7 cellular contexts compared by ENCODE assay signal in the genomic region with DNA sequence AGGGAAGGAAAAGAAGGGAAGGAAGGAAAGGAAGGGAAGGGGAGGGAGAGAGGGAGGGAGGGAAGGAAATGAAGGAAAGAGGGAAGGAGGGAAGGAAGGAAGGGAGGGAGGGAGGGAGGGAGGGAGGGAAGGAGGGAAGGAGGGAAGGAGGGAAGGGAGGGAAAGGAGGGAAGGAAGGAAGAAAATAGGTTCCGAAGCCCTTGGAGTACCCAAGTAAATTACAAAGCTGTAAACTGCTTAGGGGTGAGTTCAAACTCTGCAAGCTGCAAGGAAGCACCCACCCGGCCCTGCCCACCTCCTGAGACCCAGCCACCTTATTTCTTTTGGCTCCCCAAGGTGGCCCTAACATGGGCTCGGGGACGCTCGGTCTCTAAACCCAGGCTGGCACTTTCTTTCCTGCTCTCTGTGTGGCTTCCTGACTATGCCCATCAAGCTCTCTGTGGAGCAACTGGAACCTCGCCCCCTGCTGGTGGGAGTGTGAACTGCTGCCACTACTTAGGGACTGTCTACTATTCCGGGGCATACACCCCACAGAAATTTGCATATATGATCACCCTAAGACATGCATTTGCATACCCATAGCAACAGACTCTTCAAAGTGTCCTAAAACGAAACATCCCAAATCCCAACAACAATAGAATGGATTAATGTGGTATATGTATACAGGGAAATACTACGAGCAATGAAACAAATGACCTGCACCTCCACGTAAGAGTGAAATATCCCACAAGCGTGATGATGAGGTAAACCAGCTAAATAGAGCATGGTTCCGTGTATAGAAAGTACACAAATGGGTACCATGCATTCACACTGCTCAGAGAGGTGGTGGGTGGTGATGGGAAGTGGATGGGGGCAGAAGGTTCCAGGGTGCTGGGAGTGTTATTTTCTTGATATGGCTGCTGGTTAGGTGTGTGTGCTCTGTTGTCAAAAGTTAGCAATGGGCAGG.
DNase-seq lines count a peak whose midpoint lies in the region; ATAC-seq and TF ChIP-seq lines count a peak whose summit lies in the region.

No MANE protein-coding gene starts in this region.

- H4K20me1 ChIP-seq in OCI-LY3 (ENCODE audit: insufficient read depth, low read length): no peaks in the 10 kb centered on the region

- H3K27ac Mint-ChIP-seq in activated T-cell treated with anti-CD3 and anti-CD28 coated beads, Interleukin-2, amount 50 U/mL, for 72 hours: no peak overlapping the region

- H3K27ac ChIP-seq in OCI-LY3 (ENCODE audit: low read length): no peak overlapping the region

- no peaks in the 10 kb centered on the region for H3K36me3 Mint-ChIP-seq in activated T-cell treated with anti-CD3 and anti-CD28 coated beads, Interleukin-2, amount 50 U/mL, for 72 hours (ENCODE audit: insufficient read depth in 2 of 2)

- no peak overlapping the region for H3K9ac ChIP-seq in OCI-LY3 (ENCODE audit: low read length)

- H3K4me1 Mint-ChIP-seq in activated T-cell treated with anti-CD3 and anti-CD28 coated beads, Interleukin-2, amount 50 U/mL, for 72 hours (ENCODE audit: low read depth): peaks cover 8% of the 10 kb centered on the region

- intact Hi-C loops in left cardiac atrium (cut with DNase I): no loop called here

- no peaks in the 10 kb centered on the region for H3K9me3 Mint-ChIP-seq in activated T-cell treated with anti-CD3 and anti-CD28 coated beads, Interleukin-2, amount 50 U/mL, for 72 hours

- peak overlapping the region; percentile 40 for H3K4me2 ChIP-seq in OCI-LY3 (ENCODE audit: low read length)

- POLR2A ChIA-PET in HEK293T (lab: Yijun Ruan, JAX): no interaction called here

- CTCF ChIA-PET in HEK293T (lab: Yijun Ruan, JAX): interaction anchor here (0.6 kb wide), 3 partner anchors 35 to 274 kb away, joined by 3 read pairs; no protein-coding TSS in a partner anchor

- H3K27me3 ChIP-seq in OCI-LY3 (ENCODE audit: low read depth, low read length): no peaks in the 10 kb centered on the region

- TF ChIP-seq CTCF in GM13976 (IDR thresholded peaks at IDR 0.05; ENCODE audit: borderline replicate concordance, control extremely low read depth, extremely low read depth, insufficient read depth, missing control alignments): peak; percentile 35
- TF ChIP-seq CTCF in OCI-LY3 (IDR thresholded peaks at IDR 0.05; ENCODE audit: low read depth, low read length): peak; percentile 66

- H3K4me3 ChIP-seq in OCI-LY3 (ENCODE audit: low read length): peak overlapping the region; percentile 38; the same call in 1 of the 2 replicates

- no peaks in the 10 kb centered on the region for H3K36me3 ChIP-seq in OCI-LY3 (replicated peaks; ENCODE audit: low read depth, low read length)

- DNase-seq in GM13976 (ENCODE audit: low spot score) (peak; percentile 43), HEK293T (ENCODE audit: extremely low spot score) (peak; percentile 66), left cardiac atrium (peak; percentile 31), Ammon's horn (ENCODE audit: low spot score) (no peak)
- DNase-seq in activated T-cell treated with anti-CD3 and anti-CD28 coated beads, Interleukin-2, amount 50 U/mL, for 72 hours: peak; percentile 67 to 77
- peak; percentile 69 to 80 for DNase-seq in stimulated activated CD4-positive, alpha-beta T cell treated with anti-CD3 and anti-CD28 coated beads, Interleukin-2, amount 100 ng/mL, for 48 hours

- in situ Hi-C loops in GM13976 (cut with MboI; ENCODE audit: low sequenced_read_pairs, unreplicated experiment): no loop called here

- no peak overlapping the region for H2AFZ ChIP-seq in OCI-LY3 (ENCODE audit: low read depth, low read length)

- no peaks in the 10 kb centered on the region for H3K27me3 Mint-ChIP-seq in activated T-cell treated with anti-CD3 and anti-CD28 coated beads, Interleukin-2, amount 50 U/mL, for 72 hours (ENCODE audit: low read depth)

- peak; percentile 69 to 87 for ATAC-seq in activated T-cell treated with anti-CD3 and anti-CD28 coated beads, Interleukin-2, amount 50 U/mL, for 72 hours (replicated peaks in 1 of 2)
- ATAC-seq in left cardiac atrium: no peak

- H3K4me1 ChIP-seq in OCI-LY3 (ENCODE audit: low read length): peaks cover 2% of the 10 kb centered on the region; the same call in 1 of the 2 replicates

- no peaks in the 10 kb centered on the region for H3K79me2 ChIP-seq in OCI-LY3 (ENCODE audit: low read length)

- no peaks in the 10 kb centered on the region for H3K9me3 ChIP-seq in OCI-LY3 (ENCODE audit: insufficient read depth, low read length)

- peak overlapping the region in 1 of 2 donors; percentile 32 for H3K4me3 Mint-ChIP-seq in activated T-cell treated with anti-CD3 and anti-CD28 coated beads, Interleukin-2, amount 50 U/mL, for 72 hours

TF ChIP-seq in HEK293T, 16 proteins besides CTCF, POLR2A, EP300 and RAD21:
- TF ChIP-seq HDGF (IDR thresholded peaks at IDR 0.05; ENCODE audit: borderline replicate concordance): no peak
- TF ChIP-seq, protein P1, sequence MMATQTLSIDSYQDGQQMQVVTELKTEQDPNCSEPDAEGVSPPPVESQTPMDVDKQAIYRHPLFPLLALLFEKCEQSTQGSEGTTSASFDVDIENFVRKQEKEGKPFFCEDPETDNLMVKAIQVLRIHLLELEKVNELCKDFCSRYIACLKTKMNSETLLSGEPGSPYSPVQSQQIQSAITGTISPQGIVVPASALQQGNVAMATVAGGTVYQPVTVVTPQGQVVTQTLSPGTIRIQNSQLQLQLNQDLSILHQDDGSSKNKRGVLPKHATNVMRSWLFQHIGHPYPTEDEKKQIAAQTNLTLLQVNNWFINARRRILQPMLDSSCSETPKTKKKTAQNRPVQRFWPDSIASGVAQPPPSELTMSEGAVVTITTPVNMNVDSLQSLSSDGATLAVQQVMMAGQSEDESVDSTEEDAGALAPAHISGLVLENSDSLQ (IDR thresholded peaks at IDR 0.05): no peak
- TF ChIP-seq FOXM1 (IDR thresholded peaks at IDR 0.05; ENCODE audit: borderline replicate concordance): no peak
- no peak for TF ChIP-seq FOXA1 (IDR thresholded peaks at IDR 0.05)
- TF ChIP-seq ARNT (IDR thresholded peaks at IDR 0.05): no peak
- no peak for TF ChIP-seq ELF4 (IDR thresholded peaks at IDR 0.05)
- no peak for TF ChIP-seq ZNF384 (IDR thresholded peaks at IDR 0.05)
- no peak for TF ChIP-seq SP1 (IDR thresholded peaks at IDR 0.05)
- TF ChIP-seq TARDBP (IDR thresholded peaks at IDR 0.05): no peak
- no peak for TF ChIP-seq LEF1 (IDR thresholded peaks at IDR 0.05; ENCODE audit: borderline replicate concordance)

Comparison
In these comparisons a context has a peak if more than half of its experiments do, and no peak if none do; other contexts are left out.
1. ATAC-seq: peak in activated T-cell treated with anti-CD3 and anti-CD28 coated beads, Interleukin-2, amount 50 U/mL, for 72 hours (2 of 2); none in left cardiac atrium (0 of 2).